In the genomic region with DNA sequence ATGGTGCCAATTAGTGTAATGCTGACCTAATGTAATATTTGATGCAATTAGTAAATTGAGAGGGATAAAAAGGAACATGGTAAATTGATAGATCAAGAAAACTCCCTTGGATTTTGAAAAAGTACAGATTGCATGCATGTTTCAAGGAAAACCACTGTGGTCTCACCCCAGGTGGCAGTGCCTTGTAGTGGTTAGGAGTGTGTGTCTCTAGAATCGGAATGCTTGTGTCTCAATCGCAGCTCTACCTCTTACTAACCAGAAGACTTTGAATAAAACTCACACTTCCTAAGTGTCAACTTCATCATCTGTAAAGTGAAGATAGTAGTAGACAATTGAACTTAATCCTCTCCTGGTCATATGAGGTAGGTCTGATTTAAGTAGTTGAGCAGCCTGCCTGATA, we compare ENCODE assay signal across 1 cellular context.
TF ChIP-seq lines count a peak whose summit lies in the region.

No MANE protein-coding gene starts in this region.

TF ChIP-seq in WTC11, 78 proteins besides CTCF, POLR2A, EP300 and RAD21 (continued from another document):
- TF ChIP-seq, protein P1, sequence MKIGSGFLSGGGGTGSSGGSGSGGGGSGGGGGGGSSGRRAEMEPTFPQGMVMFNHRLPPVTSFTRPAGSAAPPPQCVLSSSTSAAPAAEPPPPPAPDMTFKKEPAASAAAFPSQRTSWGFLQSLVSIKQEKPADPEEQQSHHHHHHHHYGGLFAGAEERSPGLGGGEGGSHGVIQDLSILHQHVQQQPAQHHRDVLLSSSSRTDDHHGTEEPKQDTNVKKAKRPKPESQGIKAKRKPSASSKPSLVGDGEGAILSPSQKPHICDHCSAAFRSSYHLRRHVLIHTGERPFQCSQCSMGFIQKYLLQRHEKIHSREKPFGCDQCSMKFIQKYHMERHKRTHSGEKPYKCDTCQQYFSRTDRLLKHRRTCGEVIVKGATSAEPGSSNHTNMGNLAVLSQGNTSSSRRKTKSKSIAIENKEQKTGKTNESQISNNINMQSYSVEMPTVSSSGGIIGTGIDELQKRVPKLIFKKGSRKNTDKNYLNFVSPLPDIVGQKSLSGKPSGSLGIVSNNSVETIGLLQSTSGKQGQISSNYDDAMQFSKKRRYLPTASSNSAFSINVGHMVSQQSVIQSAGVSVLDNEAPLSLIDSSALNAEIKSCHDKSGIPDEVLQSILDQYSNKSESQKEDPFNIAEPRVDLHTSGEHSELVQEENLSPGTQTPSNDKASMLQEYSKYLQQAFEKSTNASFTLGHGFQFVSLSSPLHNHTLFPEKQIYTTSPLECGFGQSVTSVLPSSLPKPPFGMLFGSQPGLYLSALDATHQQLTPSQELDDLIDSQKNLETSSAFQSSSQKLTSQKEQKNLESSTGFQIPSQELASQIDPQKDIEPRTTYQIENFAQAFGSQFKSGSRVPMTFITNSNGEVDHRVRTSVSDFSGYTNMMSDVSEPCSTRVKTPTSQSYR (CRISPR knock-in tag; IDR thresholded peaks at IDR 0.05) = no peak
- TF ChIP-seq, protein P2, sequence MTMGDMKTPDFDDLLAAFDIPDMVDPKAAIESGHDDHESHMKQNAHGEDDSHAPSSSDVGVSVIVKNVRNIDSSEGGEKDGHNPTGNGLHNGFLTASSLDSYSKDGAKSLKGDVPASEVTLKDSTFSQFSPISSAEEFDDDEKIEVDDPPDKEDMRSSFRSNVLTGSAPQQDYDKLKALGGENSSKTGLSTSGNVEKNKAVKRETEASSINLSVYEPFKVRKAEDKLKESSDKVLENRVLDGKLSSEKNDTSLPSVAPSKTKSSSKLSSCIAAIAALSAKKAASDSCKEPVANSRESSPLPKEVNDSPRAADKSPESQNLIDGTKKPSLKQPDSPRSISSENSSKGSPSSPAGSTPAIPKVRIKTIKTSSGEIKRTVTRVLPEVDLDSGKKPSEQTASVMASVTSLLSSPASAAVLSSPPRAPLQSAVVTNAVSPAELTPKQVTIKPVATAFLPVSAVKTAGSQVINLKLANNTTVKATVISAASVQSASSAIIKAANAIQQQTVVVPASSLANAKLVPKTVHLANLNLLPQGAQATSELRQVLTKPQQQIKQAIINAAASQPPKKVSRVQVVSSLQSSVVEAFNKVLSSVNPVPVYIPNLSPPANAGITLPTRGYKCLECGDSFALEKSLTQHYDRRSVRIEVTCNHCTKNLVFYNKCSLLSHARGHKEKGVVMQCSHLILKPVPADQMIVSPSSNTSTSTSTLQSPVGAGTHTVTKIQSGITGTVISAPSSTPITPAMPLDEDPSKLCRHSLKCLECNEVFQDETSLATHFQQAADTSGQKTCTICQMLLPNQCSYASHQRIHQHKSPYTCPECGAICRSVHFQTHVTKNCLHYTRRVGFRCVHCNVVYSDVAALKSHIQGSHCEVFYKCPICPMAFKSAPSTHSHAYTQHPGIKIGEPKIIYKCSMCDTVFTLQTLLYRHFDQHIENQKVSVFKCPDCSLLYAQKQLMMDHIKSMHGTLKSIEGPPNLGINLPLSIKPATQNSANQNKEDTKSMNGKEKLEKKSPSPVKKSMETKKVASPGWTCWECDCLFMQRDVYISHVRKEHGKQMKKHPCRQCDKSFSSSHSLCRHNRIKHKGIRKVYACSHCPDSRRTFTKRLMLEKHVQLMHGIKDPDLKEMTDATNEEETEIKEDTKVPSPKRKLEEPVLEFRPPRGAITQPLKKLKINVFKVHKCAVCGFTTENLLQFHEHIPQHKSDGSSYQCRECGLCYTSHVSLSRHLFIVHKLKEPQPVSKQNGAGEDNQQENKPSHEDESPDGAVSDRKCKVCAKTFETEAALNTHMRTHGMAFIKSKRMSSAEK (CRISPR knock-in tag; IDR thresholded peaks at IDR 0.05; ENCODE audit: borderline replicate concordance) = no peak
- TF ChIP-seq GABPB1 (CRISPR knock-in tag; IDR thresholded peaks at IDR 0.05) (no peak), SMAD4 (CRISPR knock-in tag; IDR thresholded peaks at IDR 0.05) (no peak), GRHL2 (CRISPR knock-in tag; IDR thresholded peaks at IDR 0.05; ENCODE audit: insufficient replicate concordance, severe bottlenecking) (no peak), FOXK1 (CRISPR knock-in tag; IDR thresholded peaks at IDR 0.05) (no peak), SMAD3 (CRISPR knock-in tag; IDR thresholded peaks at IDR 0.05; ENCODE audit: borderline replicate concordance) (no peak)
- TF ChIP-seq, protein P3, sequence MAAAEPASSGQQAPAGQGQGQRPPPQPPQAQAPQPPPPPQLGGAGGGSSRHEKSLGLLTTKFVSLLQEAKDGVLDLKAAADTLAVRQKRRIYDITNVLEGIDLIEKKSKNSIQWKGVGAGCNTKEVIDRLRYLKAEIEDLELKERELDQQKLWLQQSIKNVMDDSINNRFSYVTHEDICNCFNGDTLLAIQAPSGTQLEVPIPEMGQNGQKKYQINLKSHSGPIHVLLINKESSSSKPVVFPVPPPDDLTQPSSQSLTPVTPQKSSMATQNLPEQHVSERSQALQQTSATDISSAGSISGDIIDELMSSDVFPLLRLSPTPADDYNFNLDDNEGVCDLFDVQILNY (CRISPR knock-in tag; IDR thresholded peaks at IDR 0.05) = no peak
- TF ChIP-seq, protein P4, sequence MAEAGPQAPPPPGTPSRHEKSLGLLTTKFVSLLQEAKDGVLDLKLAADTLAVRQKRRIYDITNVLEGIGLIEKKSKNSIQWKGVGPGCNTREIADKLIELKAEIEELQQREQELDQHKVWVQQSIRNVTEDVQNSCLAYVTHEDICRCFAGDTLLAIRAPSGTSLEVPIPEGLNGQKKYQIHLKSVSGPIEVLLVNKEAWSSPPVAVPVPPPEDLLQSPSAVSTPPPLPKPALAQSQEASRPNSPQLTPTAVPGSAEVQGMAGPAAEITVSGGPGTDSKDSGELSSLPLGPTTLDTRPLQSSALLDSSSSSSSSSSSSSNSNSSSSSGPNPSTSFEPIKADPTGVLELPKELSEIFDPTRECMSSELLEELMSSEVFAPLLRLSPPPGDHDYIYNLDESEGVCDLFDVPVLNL (CRISPR knock-in tag; IDR thresholded peaks at IDR 0.05; ENCODE audit: borderline replicate concordance, low read depth) = no peak
- TF ChIP-seq, protein P5, sequence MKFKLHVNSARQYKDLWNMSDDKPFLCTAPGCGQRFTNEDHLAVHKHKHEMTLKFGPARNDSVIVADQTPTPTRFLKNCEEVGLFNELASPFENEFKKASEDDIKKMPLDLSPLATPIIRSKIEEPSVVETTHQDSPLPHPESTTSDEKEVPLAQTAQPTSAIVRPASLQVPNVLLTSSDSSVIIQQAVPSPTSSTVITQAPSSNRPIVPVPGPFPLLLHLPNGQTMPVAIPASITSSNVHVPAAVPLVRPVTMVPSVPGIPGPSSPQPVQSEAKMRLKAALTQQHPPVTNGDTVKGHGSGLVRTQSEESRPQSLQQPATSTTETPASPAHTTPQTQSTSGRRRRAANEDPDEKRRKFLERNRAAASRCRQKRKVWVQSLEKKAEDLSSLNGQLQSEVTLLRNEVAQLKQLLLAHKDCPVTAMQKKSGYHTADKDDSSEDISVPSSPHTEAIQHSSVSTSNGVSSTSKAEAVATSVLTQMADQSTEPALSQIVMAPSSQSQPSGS (CRISPR knock-in tag; IDR thresholded peaks at IDR 0.05; ENCODE audit: borderline replicate concordance, low read depth) = no peak
